ENCODE assay signal across 8 cellular contexts in the genomic region with DNA sequence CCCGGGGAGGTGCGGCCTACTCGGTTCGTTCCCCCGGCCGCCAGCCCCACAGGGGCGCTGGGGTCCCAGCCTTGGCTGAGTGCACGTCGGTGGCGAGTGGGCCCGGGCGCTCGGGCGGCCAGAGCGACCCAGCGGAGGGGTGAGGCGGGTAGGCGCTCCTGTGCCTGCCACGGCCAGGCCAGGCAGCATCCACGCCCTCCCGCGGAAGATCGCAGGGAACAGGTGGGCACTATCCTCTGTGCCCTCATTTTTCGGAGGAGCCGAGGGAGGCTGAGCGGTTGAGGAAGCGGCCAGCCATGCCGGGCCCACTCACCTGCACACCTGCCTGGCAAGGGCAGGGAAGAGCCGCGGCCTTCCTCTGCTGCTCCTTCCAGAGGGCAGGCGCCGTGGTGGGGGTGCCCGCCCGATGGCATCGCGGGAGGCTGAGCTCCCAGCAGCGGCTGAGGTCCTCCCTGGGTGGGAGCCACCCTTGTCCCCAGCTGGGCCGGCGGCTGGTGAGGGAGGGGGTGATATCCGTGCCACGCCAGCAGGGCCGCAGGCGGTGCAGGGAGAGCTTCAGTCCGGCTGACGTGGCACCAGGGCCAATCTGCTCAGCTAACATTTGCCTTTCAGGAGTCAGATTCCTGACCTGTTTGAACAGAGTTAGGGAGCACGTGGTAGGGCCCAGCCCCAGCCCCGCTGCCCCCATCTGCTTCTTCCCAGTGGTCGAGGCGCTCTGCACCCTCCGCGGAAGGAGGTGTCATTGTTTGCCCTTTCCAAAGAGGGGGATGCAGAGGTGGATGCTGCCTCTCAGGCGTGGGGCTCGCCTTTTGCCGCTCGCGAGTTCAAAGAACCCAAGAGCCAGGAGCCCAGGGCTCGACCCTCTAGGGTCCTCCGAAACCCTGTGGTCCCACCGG. TPM values are rescaled to one million over a fixed set of nuclear protein-coding genes. Genes with fewer than 3 reads are reported as not detected.
DNase-seq lines count a peak whose midpoint lies in the region; ATAC-seq and TF ChIP-seq lines count a peak whose summit lies in the region.

No MANE protein-coding gene starts in this region.

- no peaks in the 10 kb centered on the region for H3K27me3 ChIP-seq in esophagus (ENCODE audit: control insufficient read depth in 1 of 2, insufficient read depth in 2 of 2, low read length in 2 of 2)
- H3K27me3 ChIP-seq in neutrophil = peaks cover 20% of the 10 kb centered on the region

- POLR2A ChIA-PET in AG04449 (lab: Yijun Ruan, JAX) = interaction anchor here (1.0 kb wide), 2 partner anchors 14 to 141 kb away, joined by 3 read pairs; no protein-coding TSS in a partner anchor

- H3K9me3 ChIP-seq in esophagus (ENCODE audit: control insufficient read depth in 2 of 2, insufficient read depth in 1 of 2, low read depth in 1 of 2, low read length in 1 of 2) (no peaks in the 10 kb centered on the region), neutrophil (no peaks in the 10 kb centered on the region)

- DNase-seq in AG04449 (ENCODE audit: low read depth, low spot score) (no peak), T follicular helper cell (ENCODE audit: low read depth) (peak; percentile 22), GF-D8 (lab: John Stamatoyannopoulos, UW) (no peak), OCI-M2 (lab: John Stamatoyannopoulos, UW; ENCODE audit: unreplicated experiment) (no peak)

- H3K27ac ChIP-seq in esophagus (ENCODE audit: low read depth in 2 of 2, low read length in 1 of 2) (peak overlapping the region; percentile 98), neutrophil (peak overlapping the region; percentile 100)

- CTCF ChIA-PET in AG04449 (lab: Yijun Ruan, JAX) = interaction anchor here (0.6 to 9.2 kb wide), 32 partner anchors 9 to 244 kb away, joined by 3 to 674 read pairs (median 4); partner anchors contain the start of gene GPSM1

- WGBS in esophagus, 2 donors = 21 to 24% methylated on average over 57 to 59 of the region's 59 CpGs

- peak overlapping the region; percentile 75 for H3K4me3 ChIP-seq in AG04449 (ENCODE audit: low read depth, low read length)
- peak overlapping the region; percentile 54 to 64 for H3K4me3 ChIP-seq in esophagus (ENCODE audit: low read depth in 1 of 2, low read length in 2 of 2)
- H3K4me3 ChIP-seq in neutrophil (ENCODE audit: low read depth in 1 of 2, low read length in 1 of 2) = peak overlapping the region; percentile 79 to 81

- ATAC-seq in GM21717 (IDR thresholded peaks at IDR 0.05; ENCODE audit: unreplicated experiment) (peak; percentile 1), GM21423 (IDR thresholded peaks at IDR 0.05; ENCODE audit: unreplicated experiment) (no peak)

- no peak for TF ChIP-seq CTCF in AG04449 (IDR thresholded peaks at IDR 0.05; ENCODE audit: insufficient read depth, low read length, missing control alignments)
- TF ChIP-seq CTCF in neutrophil (IDR thresholded peaks at IDR 0.05) = no peak

- H3K4me1 ChIP-seq in esophagus (ENCODE audit: control insufficient read depth in 2 of 2, insufficient read depth in 2 of 2, low read length in 1 of 2) (peaks cover 11 to 16% of the 10 kb centered on the region in 2 donors), neutrophil (ENCODE audit: control insufficient read depth in 1 of 2, insufficient read depth in 1 of 2, low read depth in 1 of 2, low read length in 1 of 2) (peaks cover 34 to 44% of the 10 kb centered on the region in 2 experiments)

- H3K36me3 ChIP-seq in esophagus (ENCODE audit: control insufficient read depth in 2 of 2, insufficient read depth in 2 of 2, low read length in 1 of 2) (no peaks in the 10 kb centered on the region), neutrophil (peaks cover 5% of the 10 kb centered on the region)

RNA-seq across cellular contexts. Expression of gene SEC16A, which starts 1.6 kb away (rescaled TPM):
- polyA plus RNA-seq in esophagus = 10 to 100 TPM; 24.3 to 32.9 TPM

RNA-seq across cellular contexts. Expression of gene INPP5E, which starts 44.8 kb away (rescaled TPM):
- polyA plus RNA-seq in esophagus = 10 to 100 TPM in 1 of 2 donors, 1 to 10 TPM in 1; 6.2 to 10.5 TPM
